In the genomic region with DNA sequence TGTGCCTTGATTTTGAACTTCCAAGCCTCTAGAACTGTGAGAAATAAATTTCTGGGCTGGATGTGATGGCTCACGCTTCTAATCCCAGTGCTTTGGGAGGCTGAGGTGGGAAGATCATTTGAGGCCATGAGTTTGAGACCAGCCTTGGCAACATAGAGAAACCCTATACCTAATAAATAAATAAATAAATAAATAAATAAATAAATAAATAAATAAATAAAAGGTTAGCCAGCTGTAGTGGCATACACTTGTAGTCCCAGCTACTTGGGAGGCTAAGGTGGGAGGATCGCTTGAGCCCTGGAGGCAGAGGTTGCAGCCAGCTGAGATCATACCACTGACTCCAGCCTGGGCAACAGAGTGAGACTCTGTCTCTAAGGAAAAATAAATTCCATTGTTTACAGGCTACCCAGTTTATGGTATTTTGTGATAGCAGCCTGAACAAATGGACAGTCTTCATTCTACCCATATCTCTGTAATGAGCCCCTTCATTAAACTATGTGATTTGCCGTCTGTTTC, we compare ENCODE assay signal across 23 cellular contexts.
DNase-seq lines count a peak whose midpoint lies in the region; ATAC-seq, FAIRE-seq and TF ChIP-seq lines count a peak whose summit lies in the region.
"Had no signal": no experiment of that assay in that cellular context is flagged by ENCODE, and none has a peak within 500 bp of the region (broad histone marks: within the 10 kb centered on the region; RNA-seq: fewer than 3 reads in every experiment).

No MANE protein-coding gene starts in this region.

- H3K4me2 ChIP-seq in OCI-LY7 (ENCODE audit: low read length) (no peak overlapping the region), H1 (ENCODE audit: insufficient read depth in 1 of 2, low read depth in 2 of 2, low read length in 2 of 2) (peak overlapping the region in 1 of 2 experiments; percentile 22; a peak in 1 of 4 replicates), mesendoderm (ENCODE audit: low read length) (no peak overlapping the region), mesenchymal stem cell (ENCODE audit: low read length, poor library complexity, severe bottlenecking) (no peak overlapping the region)

- H3K4ac ChIP-seq in H1 (replicated peaks; ENCODE audit: insufficient read length, low read depth, low read length) (no peak overlapping the region), mesendoderm (ENCODE audit: low read depth, low read length) (peak overlapping the region; percentile 43), mesenchymal stem cell (ENCODE audit: low read depth in 1 of 2, low read length in 2 of 2) (no peak overlapping the region)

- H3K23me2 ChIP-seq in H1 (ENCODE audit: low read depth, low read length) = no peaks in the 10 kb centered on the region; the same call in 1 of the 2 replicates

- POLR2A ChIA-PET in OCI-LY7 (lab: Charles Lee) (interaction anchor here (1.0 to 7.2 kb wide), 4 partner anchors 7 to 77 kb away, joined by 7 to 97 read pairs (median 46); no protein-coding TSS in a partner anchor), H1 (lab: Charles Lee; ENCODE audit: partially characterized antibody) (interaction anchor here (1.0 kb wide), 1 partner anchor 11 kb away, joined by 4 read pairs; no protein-coding TSS in a partner anchor)

- no peak overlapping the region for H3K14ac ChIP-seq in H1 (ENCODE audit: insufficient read length)
- H3K14ac ChIP-seq in mesenchymal stem cell (ENCODE audit: low read length in 2 of 2) = no peak overlapping the region

- no peak overlapping the region for H2BK5ac ChIP-seq in H1 (ENCODE audit: low read depth, low read length)
- no peak overlapping the region for H2BK5ac ChIP-seq in mesendoderm (ENCODE audit: low read length)
- H2BK5ac ChIP-seq in mesenchymal stem cell (ENCODE audit: low read depth, low read length, poor library complexity, severe bottlenecking) = no peak overlapping the region

- H3K36me3 ChIP-seq in OCI-LY7 (ENCODE audit: insufficient read depth, low read length) (no peaks in the 10 kb centered on the region), H1 (ENCODE audit: control insufficient read depth in 2 of 4, insufficient read depth in 4 of 4, low read length in 3 of 4) (no peaks in the 10 kb centered on the region), mesendoderm (ENCODE audit: control insufficient read depth, insufficient read depth, low read length) (no peaks in the 10 kb centered on the region), mesenchymal stem cell (ENCODE audit: control insufficient read depth in 1 of 2, insufficient read depth in 2 of 2, low read depth in 1 of 2, low read length in 2 of 2) (no peaks in the 10 kb centered on the region)
- H3K36me3 ChIP-seq: ovary had no signal

- H4K91ac ChIP-seq in H1 (replicated peaks; ENCODE audit: insufficient read length, low read length) = peak overlapping the region; percentile 95
- H4K91ac ChIP-seq in mesenchymal stem cell (ENCODE audit: low read length) = no peak overlapping the region

- DNase-seq in OCI-LY7 (ENCODE audit: low spot score) (no peak), H1 (ENCODE audit: low read depth in 1 of 2, low spot score in 2 of 2) (no peak), mesendoderm (no peak), MV-4-11 (lab: John Stamatoyannopoulos, UW) (no peak), mesenchymal stem cell (no peak)
- no peak for DNase-seq in stimulated activated CD4-positive, alpha-beta T cell treated with anti-CD3 and anti-CD28 coated beads, Interleukin-15, amount 100 ng/mL, for 24 hours
- DNase-seq: activated CD4-positive, alpha-beta T cell treated with anti-CD3 and anti-CD28 coated beads for 4 hours; activated effector memory CD4-positive, alpha-beta T cell treated with anti-CD3 and anti-CD28 coated beads, Interleukin-2, amount 50 U/mL, for 16 hours; activated naive CD8-positive, alpha-beta T cell treated with anti-CD3 and anti-CD28 coated beads, Interleukin-2, amount 10 ng/mL, durations not matched to agents 7 days and 5 days; activated T-cell treated with anti-CD3 and anti-CD28 coated beads, Interleukin-2, amount 50 U/mL, for 1 hour; GOT3; KBM-7; MG63; mucosa of descending colon; NCI-H2029 treated with DMSO at 0.1 percent for 48 hours; NCI-H2227 treated with DMSO at 0.1 percent for 48 hours; ovary; stimulated activated CD4-positive, alpha-beta T cell treated with anti-CD3 and anti-CD28 coated beads, Interleukin-4, amount 100 ng/mL, for 4 hours; T-helper 2 cell had no signal

- H2AK5ac ChIP-seq in H1 (ENCODE audit: low read depth, low read length) = no peak overlapping the region
- H2AK5ac ChIP-seq in mesendoderm (ENCODE audit: low read length) = no peak overlapping the region
- H2AK5ac ChIP-seq in mesenchymal stem cell (ENCODE audit: low read length, severe bottlenecking) = no peak overlapping the region

- TF ChIP-seq POLR2A in H1 (IDR thresholded peaks at IDR 0.05; ENCODE audit: control extremely low read depth in 1 of 2, low read depth in 2 of 2, low read length in 2 of 2) = no peak

- BruUV-seq in OCI-LY7 (replicated peaks; lab: Mats Ljungman, UMichigan) = no TSS peak

- H4K5ac ChIP-seq in H1 (ENCODE audit: insufficient read length, low read depth, low read length) (peak overlapping the region; percentile 0), mesendoderm (ENCODE audit: low read length) (no peak overlapping the region)

- H3K9me3 ChIP-seq in OCI-LY7 (ENCODE audit: low read length) (peaks cover under 1% of the 10 kb centered on the region; the same call in 1 of the 2 replicates), H1 (ENCODE audit: insufficient read depth in 2 of 2, low read depth in 1 of 2, low read length in 1 of 2) (no peaks in the 10 kb centered on the region), mesenchymal stem cell (ENCODE audit: control insufficient read depth, low read length) (no peaks in the 10 kb centered on the region)
- H3K9me3 ChIP-seq: MG63, mucosa of descending colon, ovary had no signal

- H3K56ac ChIP-seq in H1 (replicated peaks; ENCODE audit: insufficient read length, low read depth, low read length) (no peak overlapping the region), mesendoderm (ENCODE audit: low read length) (no peak overlapping the region)

- no peak for ATAC-seq in activated CD4-positive, CD25-positive, alpha-beta regulatory T cell treated with anti-CD3 and anti-CD28 coated beads, Interleukin-2, amount 50 U/mL, for 24 hours
- ATAC-seq: GM12878; mucosa of descending colon; stimulated activated memory B cell treated with anti-CD40 and anti-IgM and Interleukin-4, amounts not matched to agents 10 μg/mL and 1 μg/mL and 100 μg/mL, for 72 hours had no signal

- CTCF ChIA-PET in OCI-LY7 (lab: Charles Lee; ENCODE audit: unreplicated experiment) = interaction anchor here (1.2 to 2.6 kb wide), 2 partner anchors 10 to 13 kb away, joined by 3 to 8 read pairs; no protein-coding TSS in a partner anchor
- CTCF ChIA-PET in H1 (lab: Charles Lee; ENCODE audit: partially characterized antibody) = interaction anchor here (0.6 to 1.7 kb wide), 2 partner anchors 140 to 322 kb away, joined by 3 to 5 read pairs; no protein-coding TSS in a partner anchor

- H3K18ac ChIP-seq in H1 (ENCODE audit: extremely low read depth, low read length) = peak overlapping the region; percentile 0; the same call in 1 of the 2 replicates
- H3K18ac ChIP-seq in mesendoderm (ENCODE audit: low read length) = peak overlapping the region; percentile 25
- H3K18ac ChIP-seq in mesenchymal stem cell (ENCODE audit: low read depth in 1 of 2, low read length in 2 of 2) = no peak overlapping the region

- no peak for TF ChIP-seq CTCF in OCI-LY7 (conservative IDR thresholded peaks at IDR 0.05; ENCODE audit: low read length)
- no peak for TF ChIP-seq CTCF in H1 (IDR thresholded peaks at IDR 0.05; ENCODE audit: control extremely low read depth in 1 of 3, insufficient read depth in 1 of 3, low read depth in 1 of 3, low read length in 3 of 3)

- TF ChIP-seq RAD21 in H1 (IDR thresholded peaks at IDR 0.05 in 1 of 2, conservative IDR thresholded peaks at IDR 0.05 in 1 of 2; ENCODE audit: low read depth in 2 of 2, low read length in 2 of 2) = no peak

- H3K27me3 ChIP-seq in H1 (replicated peaks in 1 of 4; ENCODE audit: control insufficient read depth in 3 of 4, extremely low read depth in 1 of 4, insufficient read depth in 3 of 4, low read length in 3 of 4) (no peaks in the 10 kb centered on the region; a peak in 1 of 7 replicates), mesendoderm (ENCODE audit: insufficient read depth, low read length, poor library complexity) (no peaks in the 10 kb centered on the region), mesenchymal stem cell (ENCODE audit: control insufficient read depth in 1 of 2, insufficient read depth in 1 of 2, low read length in 2 of 2) (no peaks in the 10 kb centered on the region)
- H3K27me3 ChIP-seq: MG63, ovary had no signal

- H3K79me2 ChIP-seq in OCI-LY7 (ENCODE audit: insufficient read depth, low read depth, low read length) (no peaks in the 10 kb centered on the region), H1 (ENCODE audit: control insufficient read depth in 1 of 2, insufficient read depth in 2 of 2, low read length in 2 of 2) (no peaks in the 10 kb centered on the region), mesendoderm (ENCODE audit: control insufficient read depth, insufficient read depth, low read length) (no peaks in the 10 kb centered on the region)

- peaks cover 94% of the 10 kb centered on the region for H3K4me1 ChIP-seq in OCI-LY7 (ENCODE audit: insufficient read depth, low read length, poor library complexity, severe bottlenecking)
- H3K4me1 ChIP-seq in H1 (replicated peaks in 1 of 4; ENCODE audit: control insufficient read depth in 3 of 4, insufficient read depth in 4 of 4, low read length in 3 of 4) = peaks cover 7 to 17% (median 16%) of the 10 kb centered on the region in 4 experiments; a peak in 6 of 7 replicates
- H3K4me1 ChIP-seq in mesendoderm (ENCODE audit: control insufficient read depth, low read depth, low read length) = peaks cover 7% of the 10 kb centered on the region
- H3K4me1 ChIP-seq in mesenchymal stem cell (ENCODE audit: control insufficient read depth, insufficient read depth, low read depth, low read length) = peaks cover 8% of the 10 kb centered on the region

- H2BK15ac ChIP-seq in H1 (ENCODE audit: low read length) (no peak overlapping the region), mesendoderm (replicated peaks; ENCODE audit: low read depth) (no peak overlapping the region), mesenchymal stem cell (ENCODE audit: low read depth, poor library complexity, severe bottlenecking) (no peak overlapping the region)

- TF ChIP-seq EP300 in H1 (IDR thresholded peaks at IDR 0.05; ENCODE audit: borderline replicate concordance in 1 of 2, low read depth in 2 of 2, low read length in 2 of 2) = no peak

- FAIRE-seq in H1 (lab: Jason Lieb, UNC) = no peak
- FAIRE-seq: GM12878, urothelium cell line had no signal

- H3K27ac ChIP-seq in OCI-LY7 (ENCODE audit: low read depth, low read length, poor library complexity, severe bottlenecking) = peak overlapping the region; percentile 52
- H3K27ac ChIP-seq in H1 (ENCODE audit: low read depth, low read length) = peak overlapping the region; percentile 75
- no peak overlapping the region for H3K27ac ChIP-seq in mesendoderm (ENCODE audit: low read depth, low read length)
- H3K27ac ChIP-seq in mesenchymal stem cell (ENCODE audit: low read length, poor library complexity, severe bottlenecking) = no peak overlapping the region
- H3K27ac ChIP-seq: ovary had no signal

- H2AFZ ChIP-seq in OCI-LY7 (ENCODE audit: low read length) = peak overlapping the region; percentile 23; the same call in 1 of the 2 replicates
- H2AFZ ChIP-seq in H1 (ENCODE audit: low read length) = peak overlapping the region; percentile 25; the same call in 1 of the 2 replicates
- no peak overlapping the region for H2AFZ ChIP-seq in mesenchymal stem cell (ENCODE audit: low read depth, low read length)

- intact Hi-C loops in OCI-LY7 (cut with micrococcal nuclease; ENCODE audit: unreplicated experiment) = no loop called here

- H4K8ac ChIP-seq in H1 (ENCODE audit: extremely low read depth, insufficient read depth, low read length) (no peak overlapping the region), mesendoderm (ENCODE audit: low read depth, low read length) (no peak overlapping the region), mesenchymal stem cell (ENCODE audit: low read length) (no peak overlapping the region)

- H3K9ac ChIP-seq in H1 (replicated peaks in 1 of 4; ENCODE audit: extremely low read depth in 1 of 4, low read depth in 3 of 4, low read length in 3 of 4) = no peak overlapping the region
- H3K9ac ChIP-seq in mesendoderm (ENCODE audit: low read length) = no peak overlapping the region
- no peak overlapping the region for H3K9ac ChIP-seq in mesenchymal stem cell (ENCODE audit: low read length)

- no peak overlapping the region for H2BK120ac ChIP-seq in H1 (replicated peaks; ENCODE audit: low read depth, low read length)
- no peak overlapping the region for H2BK120ac ChIP-seq in mesendoderm (ENCODE audit: low read depth, low read length)
- H2BK120ac ChIP-seq in mesenchymal stem cell (ENCODE audit: low read depth, low read length) = no peak overlapping the region

- H3K79me1 ChIP-seq in H1 (ENCODE audit: low read depth, low read length) (no peaks in the 10 kb centered on the region), mesendoderm (ENCODE audit: low read length) (no peaks in the 10 kb centered on the region), mesenchymal stem cell (replicated peaks; ENCODE audit: low read length, poor library complexity, severe bottlenecking) (no peaks in the 10 kb centered on the region)

- H2BK12ac ChIP-seq in H1 (ENCODE audit: low read depth, low read length) (peak overlapping the region; percentile 89; the same call in 1 of the 2 replicates), mesenchymal stem cell (ENCODE audit: low read length in 2 of 2) (no peak overlapping the region)

- 82% methylated on average over 3 of the region's 3 CpGs; no CpG with 5 or more reads in 1 of the 2 experiments for WGBS in H1 (ENCODE audit: extremely low coverage in 1 of 2, insufficient coverage in 1 of 2, insufficient read length in 1 of 2, insufficient replicate concordance in 2 of 2, low coverage in 1 of 2, low lambda C conversion rate in 2 of 2, missing lambda C conversion rate in 1 of 2), 2 experiments
- WGBS in mesendoderm (ENCODE audit: extremely low coverage, insufficient coverage, low lambda C conversion rate) = no CpG with 5 or more reads among the region's 3 CpGs
- WGBS in mesenchymal stem cell = 97% methylated on average over 2 of the region's 3 CpGs

- H3K23ac ChIP-seq in H1 (ENCODE audit: insufficient read length) = no peak overlapping the region
- H3K23ac ChIP-seq in mesendoderm (ENCODE audit: low read length) = no peak overlapping the region
- no peak overlapping the region for H3K23ac ChIP-seq in mesenchymal stem cell (ENCODE audit: low read length in 2 of 2)

- H3K4me3 ChIP-seq in OCI-LY7 (ENCODE audit: low read depth, low read length, poor library complexity, severe bottlenecking) (no peak overlapping the region), H1 (ENCODE audit: extremely low read depth in 1 of 4, insufficient read depth in 2 of 4, low read depth in 3 of 4, low read length in 4 of 4) (no peak overlapping the region), mesendoderm (ENCODE audit: low read length) (no peak overlapping the region), mesenchymal stem cell (ENCODE audit: insufficient read depth in 1 of 2, low read depth in 1 of 2, low read length in 2 of 2) (no peak overlapping the region)
- H3K4me3 ChIP-seq: GM12878, MG63, mucosa of descending colon, ovary had no signal

- H3K9me2 ChIP-seq in OCI-LY7 (ENCODE audit: insufficient read depth, low read length) = no peaks in the 10 kb centered on the region

- H4K20me1 ChIP-seq in OCI-LY7 (ENCODE audit: insufficient read depth, low read length) (no peaks in the 10 kb centered on the region), H1 (replicated peaks in 1 of 2; ENCODE audit: control insufficient read depth in 1 of 2, insufficient read depth in 2 of 2, low read length in 2 of 2) (no peaks in the 10 kb centered on the region)

- no peak overlapping the region for H2BK20ac ChIP-seq in H1 (ENCODE audit: low read length)

Comparison
In these comparisons a context has a peak if more than half of its experiments do, and no peak if none do; other contexts are left out.
1. H3K27ac ChIP-seq: peak in OCI-LY7 (single experiment) and H1 (single experiment); none in mesendoderm (single experiment) and mesenchymal stem cell (single experiment).
2. H3K18ac ChIP-seq: peak in H1 (single experiment) and mesendoderm (single experiment); none in mesenchymal stem cell (0 of 2).